27 cellular contexts compared by ENCODE assay signal in the genomic region with DNA sequence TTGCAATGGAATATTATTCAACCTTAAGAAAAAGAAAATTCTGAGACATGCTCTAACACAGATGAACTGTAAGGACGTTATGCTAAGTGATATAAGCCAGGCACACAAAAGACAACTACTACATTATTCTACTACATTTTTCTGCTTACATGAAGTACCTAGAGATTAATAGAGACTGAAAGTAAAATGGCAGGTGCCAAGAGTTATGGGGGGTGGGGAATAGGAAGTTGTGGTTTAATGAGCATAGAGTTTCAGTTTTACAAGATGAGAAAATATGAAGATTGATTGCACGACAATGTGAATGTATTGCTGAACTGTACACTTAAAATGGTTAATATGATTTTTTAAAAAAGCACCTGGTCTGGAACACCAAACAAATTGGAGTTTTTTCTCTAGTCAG.
"Had no signal": no experiment of that assay in that cellular context is flagged by ENCODE, and none has a peak within 500 bp of the region (broad histone marks: within the 10 kb centered on the region; RNA-seq: fewer than 3 reads in every experiment).

No MANE protein-coding gene starts in this region.

- H3K9me3 ChIP-seq: esophagus muscularis mucosa, gastrocnemius medialis had no signal

- H3K36me3 ChIP-seq: brain microvascular endothelial cell, esophagus muscularis mucosa, gastrocnemius medialis, heart left ventricle had no signal

- H3K27me3 ChIP-seq: brain microvascular endothelial cell, dorsolateral prefrontal cortex, esophagus muscularis mucosa, foreskin keratinocyte, gastrocnemius medialis, heart left ventricle had no signal

- ATAC-seq: activated T-cell treated with anti-CD3 and anti-CD28 coated beads, Interleukin-2, amount 50 U/mL, for 72 hours; effector memory CD8-positive, alpha-beta T cell; foreskin keratinocyte; gastrocnemius medialis; heart left ventricle; WTC11 had no signal

- H3K4me1 ChIP-seq: esophagus muscularis mucosa, foreskin keratinocyte, gastrocnemius medialis, heart left ventricle had no signal

- DNase-seq: activated CD4-positive, alpha-beta memory T cell treated with anti-CD3 and anti-CD28 coated beads, Interleukin-2, amount 10 ng/mL, durations not matched to agents 7 days and 5 days; activated CD4-positive, alpha-beta T cell treated with anti-CD3 and anti-CD28 coated beads for 1 hour; activated CD4-positive, alpha-beta T cell treated with anti-CD3 and anti-CD28 coated beads for 4 hours; activated CD4-positive, alpha-beta T cell treated with anti-CD3 and anti-CD28 coated beads, Interleukin-2, amount 10 ng/mL, durations not matched to agents 7 days and 5 days; activated CD4-positive, alpha-beta T cell treated with anti-CD3 and anti-CD28 coated beads, Interleukin-2, amount 50 U/mL, for 4 hours; activated CD8-positive, alpha-beta memory T cell treated with anti-CD3 and anti-CD28 coated beads, Interleukin-2, amount 50 U/mL, for 48 hours; activated effector memory CD4-positive, alpha-beta T cell treated with Interleukin-2 at 50 U/mL for 16 hours; activated gamma-delta T cell treated with Interleukin-2 at 50 U/mL for 16 hours; activated naive CD4-positive, alpha-beta T cell treated with anti-CD3 and anti-CD28 coated beads, Interleukin-2, amount 50 U/mL, for 16 hours; activated naive CD4-positive, alpha-beta T cell treated with Interleukin-2 at 50 U/mL for 16 hours; activated T-cell treated with anti-CD3 and anti-CD28 coated beads for 4 hours; activated T-cell treated with anti-CD3 and anti-CD28 coated beads, Interleukin-2, amount 50 U/mL, for 24 hours; activated T-cell treated with anti-CD3 and anti-CD28 coated beads, Interleukin-2, amount 50 U/mL, for 72 hours; amniotic stem cell; anterior cingulate cortex; brain microvascular endothelial cell; dorsolateral prefrontal cortex; effector memory CD8-positive, alpha-beta T cell; erythroblast; foreskin keratinocyte; gastrocnemius medialis; glutamatergic neuron; heart left ventricle had no signal

- H3K27ac ChIP-seq: brain microvascular endothelial cell, coronary artery, dorsolateral prefrontal cortex, esophagus muscularis mucosa, foreskin keratinocyte, gastrocnemius medialis, heart left ventricle, VCaP had no signal

- H3K4me3 ChIP-seq: coronary artery, dorsolateral prefrontal cortex, esophagus muscularis mucosa, gastrocnemius medialis, heart left ventricle had no signal
